ENCODE assay signal across 1 cellular context in genomic region chr1:19311931-19312781, GRCh38.
TF ChIP-seq lines count a peak whose summit lies in the region.

Gene AKR7A2, minus strand, starts transcription at chr1:19312144. Its CDS starts 20 bp downstream, at chr1:19312124.
Gene SLC66A1, plus strand, starts transcription at chr1:19312326. Its CDS starts 5,352 bp downstream, at chr1:19317678.

TF ChIP-seq in HEK293, 187 proteins besides CTCF, POLR2A, EP300 and RAD21 (continued from another document and continues in another):
- no peak for TF ChIP-seq PRDM10 (tag by site-specific recombination; IDR thresholded peaks at IDR 0.05)
- peak; percentile 67 for TF ChIP-seq HIC1 (tag by site-specific recombination; IDR thresholded peaks at IDR 0.05)
- no peak for TF ChIP-seq ZSCAN16 (tag by site-specific recombination; IDR thresholded peaks at IDR 0.05)
- TF ChIP-seq BCL11B (tag by site-specific recombination; IDR thresholded peaks at IDR 0.05; ENCODE audit: low read depth) = no peak; the same call in 1 of the 2 replicates
- no peak; the same call in 1 of the 2 replicates for TF ChIP-seq KLF1 (tag by site-specific recombination; IDR thresholded peaks at IDR 0.05)
- no peak for TF ChIP-seq ZIC2 (tag by site-specific recombination; IDR thresholded peaks at IDR 0.05)
- TF ChIP-seq ZNF701 (tag by site-specific recombination; IDR thresholded peaks at IDR 0.05) = no peak
- no peak for TF ChIP-seq ZNF10 (tag by site-specific recombination; IDR thresholded peaks at IDR 0.05)
- no peak for TF ChIP-seq ZNF571 (tag by site-specific recombination; IDR thresholded peaks at IDR 0.05)
- TF ChIP-seq REPIN1 (tag by site-specific recombination; IDR thresholded peaks at IDR 0.05; ENCODE audit: low read depth) = 0 out of 2 replicates have a peak, but pooled peaks have one; percentile 51
- TF ChIP-seq ZNF335 (tag by site-specific recombination; conservative IDR thresholded peaks at IDR 0.05) = peak; percentile 85
- TF ChIP-seq ZNF184 (tag by site-specific recombination; IDR thresholded peaks at IDR 0.05) = no peak
- TF ChIP-seq ZNF561 (tag by site-specific recombination; IDR thresholded peaks at IDR 0.05; ENCODE audit: borderline replicate concordance) = no peak
- no peak for TF ChIP-seq ZSCAN18 (tag by site-specific recombination; IDR thresholded peaks at IDR 0.05)
- no peak for TF ChIP-seq RBAK (tag by site-specific recombination; IDR thresholded peaks at IDR 0.05)
- peak; percentile 67 for TF ChIP-seq SP7 (tag by site-specific recombination; IDR thresholded peaks at IDR 0.05)
- TF ChIP-seq ZBTB8A (tag by site-specific recombination; IDR thresholded peaks at IDR 0.05) = no peak
- no peak for TF ChIP-seq ZNF112 (tag by site-specific recombination; IDR thresholded peaks at IDR 0.05)
- TF ChIP-seq SP3 (tag by site-specific recombination; IDR thresholded peaks at IDR 0.05) = peak; percentile 55
- TF ChIP-seq ZNF555 (tag by site-specific recombination; conservative IDR thresholded peaks at IDR 0.05) = no peak
- TF ChIP-seq ZSCAN30 (tag by site-specific recombination; IDR thresholded peaks at IDR 0.05) = peak; percentile 38; the same call in 1 of the 2 replicates
- TF ChIP-seq ZNF398 (tag by site-specific recombination; IDR thresholded peaks at IDR 0.05) = no peak
- no peak for TF ChIP-seq ZNF214 (tag by site-specific recombination; IDR thresholded peaks at IDR 0.05; ENCODE audit: borderline replicate concordance)
- TF ChIP-seq ZNF501 (tag by site-specific recombination; IDR thresholded peaks at IDR 0.05) = no peak
- no peak for TF ChIP-seq ZNF518A (tag by site-specific recombination; conservative IDR thresholded peaks at IDR 0.05; ENCODE audit: low read depth)
- no peak for TF ChIP-seq ZNF548 (tag by site-specific recombination; IDR thresholded peaks at IDR 0.05)
- TF ChIP-seq KLF17 (tag by site-specific recombination; IDR thresholded peaks at IDR 0.05) = peak; percentile 37; the same call in 1 of the 2 replicates
- TF ChIP-seq ZBTB10 (tag by site-specific recombination; IDR thresholded peaks at IDR 0.05) = 0 out of 2 replicates have a peak, but pooled peaks have one; percentile 17
- TF ChIP-seq GLIS1 (tag by site-specific recombination; IDR thresholded peaks at IDR 0.05) = peak; percentile 40; the same call in 1 of the 2 replicates
- peak; percentile 66 for TF ChIP-seq ZNF692 (tag by site-specific recombination; IDR thresholded peaks at IDR 0.05)
- peak; percentile 14; the same call in 1 of the 2 replicates for TF ChIP-seq ZNF596 (tag by site-specific recombination; IDR thresholded peaks at IDR 0.05)
- no peak for TF ChIP-seq ZNF350 (tag by site-specific recombination; IDR thresholded peaks at IDR 0.05)
- TF ChIP-seq ZNF248 (tag by site-specific recombination; IDR thresholded peaks at IDR 0.05) = no peak
- TF ChIP-seq ZNF664 (tag by site-specific recombination; IDR thresholded peaks at IDR 0.05) = no peak
- 0 out of 2 replicates have a peak, but pooled peaks have one; percentile 7 for TF ChIP-seq ZNF146 (tag by site-specific recombination; IDR thresholded peaks at IDR 0.05)
- TF ChIP-seq ZSCAN23 (tag by site-specific recombination; IDR thresholded peaks at IDR 0.05) = no peak
- no peak for TF ChIP-seq ZNF155 (tag by site-specific recombination; IDR thresholded peaks at IDR 0.05)
- TF ChIP-seq IKZF3 (tag by site-specific recombination; IDR thresholded peaks at IDR 0.05) = 0 out of 2 replicates have a peak, but pooled peaks have one; percentile 13
- no peak for TF ChIP-seq ZNF174 (tag by site-specific recombination; IDR thresholded peaks at IDR 0.05)
- TF ChIP-seq ZNF311 (tag by site-specific recombination; IDR thresholded peaks at IDR 0.05; ENCODE audit: borderline replicate concordance) = no peak
- no peak for TF ChIP-seq SALL2 (tag by site-specific recombination; IDR thresholded peaks at IDR 0.05; ENCODE audit: borderline replicate concordance)
- TF ChIP-seq KLF10 (tag by site-specific recombination; IDR thresholded peaks at IDR 0.05) = peak; percentile 81; the same call in 1 of the 2 replicates
- TF ChIP-seq ZNF121 (tag by site-specific recombination; IDR thresholded peaks at IDR 0.05) = no peak
- TF ChIP-seq ZBTB21 (tag by site-specific recombination; IDR thresholded peaks at IDR 0.05) = no peak
- 0 out of 2 replicates have a peak, but pooled peaks have one; percentile 39 for TF ChIP-seq ZFP69B (tag by site-specific recombination; IDR thresholded peaks at IDR 0.05)
